9 cellular contexts compared by ENCODE assay signal in the genomic region with DNA sequence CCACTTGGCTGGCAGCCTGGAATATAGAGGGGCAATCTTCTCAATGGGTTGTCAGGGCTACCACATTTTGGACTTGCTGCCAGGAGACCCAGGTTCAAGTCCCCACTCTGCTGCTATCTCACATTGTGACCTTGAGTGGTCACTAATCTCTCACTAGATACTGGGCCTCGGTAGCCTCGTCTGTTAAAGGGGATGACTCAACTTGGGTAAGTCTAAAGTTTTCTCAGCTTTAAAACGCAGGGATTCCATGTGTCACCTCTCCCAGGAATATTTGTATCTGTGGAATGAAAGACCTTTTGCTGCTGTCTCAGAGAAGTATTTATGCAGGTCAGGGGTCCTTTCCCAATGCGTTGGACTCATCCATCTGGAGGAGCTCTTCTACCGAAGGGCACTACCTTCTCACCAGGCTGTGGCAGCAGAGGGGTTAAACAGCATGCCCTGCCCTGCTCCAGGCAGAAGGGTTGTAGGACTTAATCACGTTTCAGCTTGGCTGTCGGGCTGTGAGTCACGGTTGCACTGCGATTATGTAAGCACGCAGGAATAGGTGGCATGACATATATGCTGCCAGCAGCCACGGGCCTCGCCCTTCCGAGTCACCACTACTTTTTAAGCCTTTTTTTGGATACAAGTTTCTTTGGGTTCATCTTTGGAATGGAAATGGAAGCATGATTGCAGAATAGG.
DNase-seq lines count a peak whose midpoint lies in the region; ATAC-seq and TF ChIP-seq lines count a peak whose summit lies in the region.
"Had no signal": no experiment of that assay in that cellular context is flagged by ENCODE, and none has a peak within 500 bp of the region (broad histone marks: within the 10 kb centered on the region; RNA-seq: fewer than 3 reads in every experiment).

No MANE protein-coding gene starts in this region.

- no peaks in the 10 kb centered on the region for H3K27me3 Mint-ChIP-seq in Calu3 (ENCODE audit: unreplicated experiment)

- 36 to 56% methylated on average over 13 of the region's 13 CpGs for WGBS in tibial nerve, 2 donors

- H3K36me3 ChIP-seq in mucosa of descending colon (ENCODE audit: low read depth), result no peaks in the 10 kb centered on the region
- H3K36me3 ChIP-seq in tibial nerve, result no peaks in the 10 kb centered on the region

- H3K27ac ChIP-seq in tibial nerve, result no peak overlapping the region

- DNase-seq in Calu3 (peak; percentile 86), NCI-H460 (ENCODE audit: extremely low read depth, low read depth) (peak; percentile 93), dermis microvascular lymphatic vessel endothelial cell (ENCODE audit: low read depth in 2 of 2) (peak; percentile 10 to 70), mucosa of descending colon (peak; percentile 76 to 86 (median 79)), Ammon's horn (ENCODE audit: low spot score) (no peak), tibial nerve (ENCODE audit: low spot score in 2 of 2) (no peak)
- DNase-seq: activated effector memory CD4-positive, alpha-beta T cell treated with anti-CD3 and anti-CD28 coated beads, Interleukin-2, amount 50 U/mL, for 16 hours had no signal

- peak overlapping the region; percentile 38 for H3K4me3 Mint-ChIP-seq in Calu3 (ENCODE audit: low read depth, unreplicated experiment)

- H3K4me3 ChIP-seq in mucosa of descending colon (no peak overlapping the region), tibial nerve (no peak overlapping the region)

- peak overlapping the region; percentile 67 for H3K27ac Mint-ChIP-seq in Calu3 (ENCODE audit: unreplicated experiment)

- H3K36me3 Mint-ChIP-seq in Calu3 (ENCODE audit: insufficient read depth, unreplicated experiment), result no peaks in the 10 kb centered on the region

- TF ChIP-seq POLR2A in tibial nerve (IDR thresholded peaks at IDR 0.05), result no peak

- H3K27me3 ChIP-seq in tibial nerve, result no peaks in the 10 kb centered on the region

- BruUV-seq in Calu3 (replicated peaks; lab: Mats Ljungman, UMichigan), result no TSS peak

- TF ChIP-seq EP300 in tibial nerve (IDR thresholded peaks at IDR 0.05), result no peak

- H3K9me3 ChIP-seq in mucosa of descending colon, result no peaks in the 10 kb centered on the region
- H3K9me3 ChIP-seq in tibial nerve, result peaks cover 0 to 11% (median 0%) of the 10 kb centered on the region in 4 donors

- ATAC-seq in mucosa of descending colon (peak; percentile 97), GM18511 (IDR thresholded peaks at IDR 0.05; ENCODE audit: unreplicated experiment) (no peak), HG03097 (IDR thresholded peaks at IDR 0.05; ENCODE audit: low FRiP score, unreplicated experiment) (no peak)

- CTCF ChIA-PET in Calu3 (lab: Charles Lee), result interaction anchor here (0.5 to 0.6 kb wide), 3 partner anchors 9 to 114 kb away, joined by 3 to 6 read pairs (median 3); no protein-coding TSS in a partner anchor

- H3K4me1 ChIP-seq in mucosa of descending colon (ENCODE audit: low read depth) (peaks cover 14% of the 10 kb centered on the region), tibial nerve (no peaks in the 10 kb centered on the region)

- H3K4me1 Mint-ChIP-seq in Calu3 (ENCODE audit: low read depth, unreplicated experiment), result peaks cover 42% of the 10 kb centered on the region

- TF ChIP-seq CTCF in Calu3 (IDR thresholded peaks at IDR 0.05; ENCODE audit: unreplicated experiment) (no peak), mucosa of descending colon (IDR thresholded peaks at IDR 0.05) (no peak), tibial nerve (IDR thresholded peaks at IDR 0.05) (no peak)

- H3K9me3 Mint-ChIP-seq in Calu3 (ENCODE audit: low read depth, unreplicated experiment), result peaks cover 8% of the 10 kb centered on the region

- intact Hi-C loops in Calu3 (cut with micrococcal nuclease; ENCODE audit: unreplicated experiment), result loop anchor here (1.0 kb wide), 1 partner anchor 23 kb away; no protein-coding TSS in a partner anchor
- intact Hi-C loops in mucosa of descending colon (cut with DNase I, micrococcal nuclease), result no loop called here

Comparison
In these comparisons a context has a peak if more than half of its experiments do, and no peak if none do; other contexts are left out.
1. DNase-seq: peak in Calu3 (single experiment), NCI-H460 (single experiment), dermis microvascular lymphatic vessel endothelial cell (2 of 2) and mucosa of descending colon (3 of 3); none in Ammon's horn (single experiment) and tibial nerve (0 of 2).